24 cellular contexts compared by ENCODE assay signal in genomic region chr2:211591456-211591855, GRCh38.
"Had no signal": no experiment of that assay in that cellular context is flagged by ENCODE, and none has a peak within 500 bp of the region (broad histone marks: within the 10 kb centered on the region; RNA-seq: fewer than 3 reads in every experiment).

No MANE protein-coding gene starts in this region.

- H3K4me1 ChIP-seq: heart right ventricle, parathyroid adenoma, sigmoid colon, upper lobe of right lung had no signal

- DNase-seq: activated CD4-positive, alpha-beta T cell treated with anti-CD3 and anti-CD28 coated beads, Interleukin-2, amount 10 ng/mL, durations not matched to agents 24 days and 14 days; activated CD4-positive, CD25-positive, alpha-beta regulatory T cell; activated CD8-positive, alpha-beta memory T cell treated with anti-CD3 and anti-CD28 coated beads, Interleukin-2, amount 50 U/mL, for 48 hours; activated CD8-positive, alpha-beta T cell treated with anti-CD3 and anti-CD28 coated beads, Interleukin-2, amount 10 ng/mL, durations not matched to agents 7 days and 5 days; activated gamma-delta T cell treated with Interleukin-2 at 50 U/mL for 16 hours; activated naive CD8-positive, alpha-beta T cell treated with anti-CD3 and anti-CD28 coated beads, Interleukin-2, amount 10 ng/mL, durations not matched to agents 7 days and 5 days; activated T-cell treated with anti-CD3 and anti-CD28 coated beads, Interleukin-2, amount 50 U/mL, for 72 hours; cortex of kidney; effector memory CD4-positive, alpha-beta T cell; heart right ventricle; mucosa of descending colon; naive thymus-derived CD4-positive, alpha-beta T cell; sigmoid colon; stimulated activated CD4-positive, alpha-beta T cell treated with anti-CD3 and anti-CD28 coated beads, Interleukin-1b, Interleukin-23, amount 100 ng/mL, for 48 hours; stimulated activated naive CD8-positive, alpha-beta T cell treated with anti-CD3 and anti-CD28 coated beads, Interleukin-15, amount 100 ng/mL, for 72 hours; upper lobe of right lung had no signal

- H3K79me2 ChIP-seq: parathyroid adenoma had no signal

- H3K4me3 Mint-ChIP-seq: activated CD4-positive, alpha-beta T cell treated with anti-CD3 and anti-CD28 coated beads, Interleukin-2, amount 10 ng/mL, durations not matched to agents 24 days and 14 days; activated CD8-positive, alpha-beta T cell treated with anti-CD3 and anti-CD28 coated beads, Interleukin-2, amount 10 ng/mL, durations not matched to agents 7 days and 5 days; activated naive CD8-positive, alpha-beta T cell treated with anti-CD3 and anti-CD28 coated beads, Interleukin-2, amount 10 ng/mL, durations not matched to agents 7 days and 5 days; activated T-cell treated with anti-CD3 and anti-CD28 coated beads, Interleukin-2, amount 50 U/mL, for 72 hours; central memory CD8-positive, alpha-beta T cell; naive thymus-derived CD4-positive, alpha-beta T cell; stimulated activated naive CD8-positive, alpha-beta T cell treated with anti-CD3 and anti-CD28 coated beads, Interleukin-15, amount 100 ng/mL, for 72 hours; T-helper 2 cell treated with Interferon-gamma antibody and Interleukin-4, amounts not matched to agents 5 μg/mL and 100 μg/mL, for 36 hours had no signal

- ATAC-seq: activated CD8-positive, alpha-beta T cell treated with anti-CD3 and anti-CD28 coated beads, Interleukin-2, amount 10 ng/mL, durations not matched to agents 7 days and 5 days; activated T-cell treated with anti-CD3 and anti-CD28 coated beads, Interleukin-2, amount 50 U/mL, for 72 hours; heart right ventricle; left lobe of liver; mucosa of descending colon; naive thymus-derived CD4-positive, alpha-beta T cell; stimulated activated naive CD8-positive, alpha-beta T cell treated with anti-CD3 and anti-CD28 coated beads, Interleukin-15, amount 100 ng/mL, for 72 hours; upper lobe of right lung had no signal

- H3K27ac Mint-ChIP-seq: activated CD4-positive, alpha-beta T cell treated with anti-CD3 and anti-CD28 coated beads, Interleukin-2, amount 10 ng/mL, durations not matched to agents 24 days and 14 days; activated CD8-positive, alpha-beta T cell treated with anti-CD3 and anti-CD28 coated beads, Interleukin-2, amount 10 ng/mL, durations not matched to agents 7 days and 5 days; activated naive CD8-positive, alpha-beta T cell treated with anti-CD3 and anti-CD28 coated beads, Interleukin-2, amount 10 ng/mL, durations not matched to agents 7 days and 5 days; activated T-cell treated with anti-CD3 and anti-CD28 coated beads, Interleukin-2, amount 50 U/mL, for 72 hours; naive thymus-derived CD4-positive, alpha-beta T cell; stimulated activated naive CD8-positive, alpha-beta T cell treated with anti-CD3 and anti-CD28 coated beads, Interleukin-15, amount 100 ng/mL, for 72 hours; T-helper 2 cell treated with Interferon-gamma antibody and Interleukin-4, amounts not matched to agents 5 μg/mL and 100 μg/mL, for 36 hours had no signal

- H3K4me3 ChIP-seq: heart right ventricle, mucosa of descending colon, sigmoid colon, upper lobe of right lung had no signal

- H3K9me3 Mint-ChIP-seq: activated CD4-positive, alpha-beta T cell treated with anti-CD3 and anti-CD28 coated beads, Interleukin-2, amount 10 ng/mL, durations not matched to agents 24 days and 14 days; activated naive CD8-positive, alpha-beta T cell treated with anti-CD3 and anti-CD28 coated beads, Interleukin-2, amount 10 ng/mL, durations not matched to agents 7 days and 5 days; T-helper 2 cell treated with Interferon-gamma antibody and Interleukin-4, amounts not matched to agents 5 μg/mL and 100 μg/mL, for 36 hours had no signal

- H3K9me3 ChIP-seq: mucosa of descending colon, neutrophil, sigmoid colon, upper lobe of right lung had no signal

- H3K27ac ChIP-seq: epithelial cell of prostate, heart right ventricle, neutrophil, parathyroid adenoma, sigmoid colon, upper lobe of right lung had no signal

- H3K36me3 ChIP-seq: heart right ventricle, neutrophil, sigmoid colon, upper lobe of right lung had no signal

- H3K27me3 Mint-ChIP-seq: activated CD4-positive, alpha-beta T cell treated with anti-CD3 and anti-CD28 coated beads, Interleukin-2, amount 10 ng/mL, durations not matched to agents 24 days and 14 days; activated naive CD8-positive, alpha-beta T cell treated with anti-CD3 and anti-CD28 coated beads, Interleukin-2, amount 10 ng/mL, durations not matched to agents 7 days and 5 days; brain; central memory CD8-positive, alpha-beta T cell; naive thymus-derived CD4-positive, alpha-beta T cell; stimulated activated naive CD8-positive, alpha-beta T cell treated with anti-CD3 and anti-CD28 coated beads, Interleukin-15, amount 100 ng/mL, for 72 hours had no signal

- H3K4me1 Mint-ChIP-seq: activated CD4-positive, alpha-beta T cell treated with anti-CD3 and anti-CD28 coated beads, Interleukin-2, amount 10 ng/mL, durations not matched to agents 24 days and 14 days; activated naive CD8-positive, alpha-beta T cell treated with anti-CD3 and anti-CD28 coated beads, Interleukin-2, amount 10 ng/mL, durations not matched to agents 7 days and 5 days; brain; central memory CD8-positive, alpha-beta T cell; naive thymus-derived CD4-positive, alpha-beta T cell; stimulated activated naive CD8-positive, alpha-beta T cell treated with anti-CD3 and anti-CD28 coated beads, Interleukin-15, amount 100 ng/mL, for 72 hours had no signal

- FAIRE-seq: frontal cortex had no signal

- H2AFZ ChIP-seq: parathyroid adenoma had no signal

- H3K36me3 Mint-ChIP-seq: activated naive CD8-positive, alpha-beta T cell treated with anti-CD3 and anti-CD28 coated beads, Interleukin-2, amount 10 ng/mL, durations not matched to agents 7 days and 5 days; naive thymus-derived CD4-positive, alpha-beta T cell had no signal

- H3K9ac ChIP-seq: parathyroid adenoma had no signal

- H3K27me3 ChIP-seq: heart right ventricle, neutrophil, sigmoid colon, upper lobe of right lung had no signal
